In genomic region chr9:131824175-131824594, GRCh38 we compare ENCODE assay signal across 24 cellular contexts.
DNase-seq lines count a peak whose midpoint lies in the region; ATAC-seq, FAIRE-seq and TF ChIP-seq lines count a peak whose summit lies in the region.
"Had no signal": no experiment of that assay in that cellular context is flagged by ENCODE, and none has a peak within 500 bp of the region (broad histone marks: within the 10 kb centered on the region; RNA-seq: fewer than 3 reads in every experiment).

No MANE protein-coding gene starts in this region.

- CTCF ChIA-PET in A549 (lab: Yijun Ruan, JAX) (interaction anchor here (1.2 kb wide), 1 partner anchor 11 kb away, joined by 3 read pairs; no protein-coding TSS in a partner anchor), WTC11 (lab: Charles Lee) (interaction anchor here (0.5 to 1.4 kb wide), 2 partner anchors 13 to 435 kb away, joined by 3 to 5 read pairs; no protein-coding TSS in a partner anchor), Calu3 (lab: Charles Lee) (no interaction called here)

- no peak overlapping the region for H3K4me3 Mint-ChIP-seq in WTC11
- no peak overlapping the region for H3K4me3 Mint-ChIP-seq in Calu3 (ENCODE audit: low read depth, unreplicated experiment)
- H3K4me3 Mint-ChIP-seq in type B pancreatic cell: no peak overlapping the region
- H3K4me3 Mint-ChIP-seq: CD4-positive, alpha-beta T cell had no signal

- H3K4me2 ChIP-seq in A549: no peak overlapping the region
- H3K4me2 ChIP-seq: BLaER1 treated with 17β-estradiol and CSF1 and Interleukin-3, amounts not matched to agents 10 nM and 100 nM; PC-9 had no signal

- H3K4me1 ChIP-seq in A549: no peaks in the 10 kb centered on the region
- H3K4me1 ChIP-seq in neuron (ENCODE audit: insufficient read depth, low read length): peaks cover 13% of the 10 kb centered on the region
- no peaks in the 10 kb centered on the region for H3K4me1 ChIP-seq in tibial artery
- H3K4me1 ChIP-seq: BLaER1 treated with 17β-estradiol and CSF1 and Interleukin-3, amounts not matched to agents 10 nM and 100 nM had no signal

- intact Hi-C loops in tibial artery (cut with DNase I; ENCODE audit: low total_unique reads) (no loop called here), Calu3 (cut with micrococcal nuclease; ENCODE audit: unreplicated experiment) (no loop called here)

- H3K9me3 Mint-ChIP-seq in WTC11: no peaks in the 10 kb centered on the region
- H3K9me3 Mint-ChIP-seq in Calu3 (ENCODE audit: low read depth, unreplicated experiment): no peaks in the 10 kb centered on the region
- H3K9me3 Mint-ChIP-seq in type B pancreatic cell: no peaks in the 10 kb centered on the region
- H3K9me3 Mint-ChIP-seq: CD4-positive, alpha-beta T cell had no signal

- no peak for DNase-seq in A549 (ENCODE audit: low read depth in 1 of 2, low spot score in 1 of 2)
- DNase-seq in H7: peak; percentile 72
- DNase-seq in WTC11 (ENCODE audit: low spot score): no peak
- DNase-seq in tibial artery: no peak
- DNase-seq in Calu3: no peak
- DNase-seq in type B pancreatic cell (ENCODE audit: extremely low spot score, unreplicated experiment): no peak
- DNase-seq: AML-193; CD4-positive, alpha-beta T cell; GDM1; Kasumi-1; MV-4-11; NCI-H1105; NCI-H146; NCI-H1930; NCI-H446 treated with DMSO at 0.1 percent for 48 hours; NCI-H526; PC-9; RPMI8226; SHP77 had no signal

- H3K36me3 ChIP-seq in H7 (replicated peaks; ENCODE audit: control insufficient read depth, insufficient read depth, low read length): no peaks in the 10 kb centered on the region
- H3K36me3 ChIP-seq in neuron (ENCODE audit: insufficient read depth, low read length): no peaks in the 10 kb centered on the region
- H3K36me3 ChIP-seq in tibial artery: no peaks in the 10 kb centered on the region
- H3K36me3 ChIP-seq: BLaER1 treated with 17β-estradiol and CSF1 and Interleukin-3, amounts not matched to agents 10 nM and 100 nM had no signal

- TF ChIP-seq POLR2A in A549 (IDR thresholded peaks at IDR 0.05; ENCODE audit: low read length): no peak

- H3K36me3 Mint-ChIP-seq in WTC11: no peaks in the 10 kb centered on the region
- no peaks in the 10 kb centered on the region for H3K36me3 Mint-ChIP-seq in Calu3 (ENCODE audit: insufficient read depth, unreplicated experiment)
- H3K36me3 Mint-ChIP-seq in type B pancreatic cell: no peaks in the 10 kb centered on the region

- H3K4me3 ChIP-seq in A549 (no peak overlapping the region), H7 (ENCODE audit: insufficient read depth, low read depth, low read length) (no peak overlapping the region), neuron (ENCODE audit: low read length) (peak overlapping the region; percentile 16), tibial artery (no peak overlapping the region)
- H3K4me3 ChIP-seq: BLaER1 treated with 17β-estradiol and CSF1 and Interleukin-3, amounts not matched to agents 10 nM and 100 nM; GM12878; K562; PC-9 had no signal

- H3K4me1 Mint-ChIP-seq in WTC11 (peaks cover 10% of the 10 kb centered on the region; the same call in 1 of the 2 replicates), Calu3 (ENCODE audit: low read depth, unreplicated experiment) (no peaks in the 10 kb centered on the region), type B pancreatic cell (ENCODE audit: unreplicated experiment) (peaks cover 4% of the 10 kb centered on the region)

- FAIRE-seq in A549 (lab: Jason Lieb, UNC): no peak
- FAIRE-seq: A204.1, GM12878, K562 had no signal

- no peak for TF ChIP-seq RAD21 in A549 (conservative IDR thresholded peaks at IDR 0.05 in 1 of 2, IDR thresholded peaks at IDR 0.05 in 1 of 2)

- H3K27ac ChIP-seq in A549: no peak overlapping the region
- H3K27ac ChIP-seq in tibial artery: no peak overlapping the region
- H3K27ac ChIP-seq: BLaER1 treated with 17β-estradiol and CSF1 and Interleukin-3, amounts not matched to agents 10 nM and 100 nM; PC-9 had no signal

- no peaks in the 10 kb centered on the region for H3K27me3 ChIP-seq in H7 (ENCODE audit: control insufficient read depth, insufficient read depth, low read length)
- H3K27me3 ChIP-seq in neuron (ENCODE audit: insufficient read depth, low read length): peaks cover 17% of the 10 kb centered on the region
- H3K27me3 ChIP-seq in tibial artery: peaks cover 0 to 56% of the 10 kb centered on the region in 2 donors
- H3K27me3 ChIP-seq: BLaER1 treated with 17β-estradiol and CSF1 and Interleukin-3, amounts not matched to agents 10 nM and 100 nM had no signal

- peak; percentile 21 to 45; a peak in 4 of 6 replicates for ATAC-seq in A549
- peak; percentile 32; the same call in 1 of the 2 replicates for ATAC-seq in WTC11
- ATAC-seq: GM12878, K562 had no signal

- H3K27me3 Mint-ChIP-seq in WTC11 (ENCODE audit: low read depth) (0 out of 2 replicates have a peak, but pooled peaks cover 4% of the 10 kb centered on the region), Calu3 (ENCODE audit: unreplicated experiment) (peaks cover 94% of the 10 kb centered on the region), type B pancreatic cell (peaks cover 54% of the 10 kb centered on the region)

- TF ChIP-seq EP300 in A549 (IDR thresholded peaks at IDR 0.05): no peak

- POLR2A ChIA-PET in A549 (lab: Yijun Ruan, JAX): no interaction called here
- POLR2A ChIA-PET in WTC11 (lab: Charles Lee): no interaction called here

- BruUV-seq in Calu3 (replicated peaks; lab: Mats Ljungman, UMichigan): no TSS peak

- H3K27ac Mint-ChIP-seq in WTC11: no peak overlapping the region
- no peak overlapping the region for H3K27ac Mint-ChIP-seq in Calu3 (ENCODE audit: unreplicated experiment)
- H3K27ac Mint-ChIP-seq in type B pancreatic cell: no peak overlapping the region
- H3K27ac Mint-ChIP-seq: CD4-positive, alpha-beta T cell had no signal

- H3K9me3 ChIP-seq in A549 (no peaks in the 10 kb centered on the region), neuron (ENCODE audit: low read length) (peaks cover 2% of the 10 kb centered on the region), tibial artery (peaks cover 0 to 6% (median 0%) of the 10 kb centered on the region in 3 donors)

- 60% methylated on average over 16 of the region's 20 CpGs for WGBS in A549 (ENCODE audit: missing lambda C conversion rate)

- H2AFZ ChIP-seq in neuron (ENCODE audit: low read depth, low read length): no peak overlapping the region
- H2AFZ ChIP-seq: PC-9 had no signal

- TF ChIP-seq CTCF in A549 (IDR thresholded peaks at IDR 0.05) (no peak), WTC11 (IDR thresholded peaks at IDR 0.05) (no peak), tibial artery (IDR thresholded peaks at IDR 0.05) (no peak), Calu3 (IDR thresholded peaks at IDR 0.05; ENCODE audit: unreplicated experiment) (no peak), type B pancreatic cell (conservative IDR thresholded peaks at IDR 0.05) (no peak)

TF ChIP-seq in A549, 52 proteins besides CTCF, POLR2A, EP300 and RAD21:
- TF ChIP-seq, protein P1, sequence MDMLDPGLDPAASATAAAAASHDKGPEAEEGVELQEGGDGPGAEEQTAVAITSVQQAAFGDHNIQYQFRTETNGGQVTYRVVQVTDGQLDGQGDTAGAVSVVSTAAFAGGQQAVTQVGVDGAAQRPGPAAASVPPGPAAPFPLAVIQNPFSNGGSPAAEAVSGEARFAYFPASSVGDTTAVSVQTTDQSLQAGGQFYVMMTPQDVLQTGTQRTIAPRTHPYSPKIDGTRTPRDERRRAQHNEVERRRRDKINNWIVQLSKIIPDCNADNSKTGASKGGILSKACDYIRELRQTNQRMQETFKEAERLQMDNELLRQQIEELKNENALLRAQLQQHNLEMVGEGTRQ (IDR thresholded peaks at IDR 0.05): no peak
- TF ChIP-seq BHLHE40 (IDR thresholded peaks at IDR 0.05; ENCODE audit: low read depth, low read length): no peak
- TF ChIP-seq, protein P2, sequence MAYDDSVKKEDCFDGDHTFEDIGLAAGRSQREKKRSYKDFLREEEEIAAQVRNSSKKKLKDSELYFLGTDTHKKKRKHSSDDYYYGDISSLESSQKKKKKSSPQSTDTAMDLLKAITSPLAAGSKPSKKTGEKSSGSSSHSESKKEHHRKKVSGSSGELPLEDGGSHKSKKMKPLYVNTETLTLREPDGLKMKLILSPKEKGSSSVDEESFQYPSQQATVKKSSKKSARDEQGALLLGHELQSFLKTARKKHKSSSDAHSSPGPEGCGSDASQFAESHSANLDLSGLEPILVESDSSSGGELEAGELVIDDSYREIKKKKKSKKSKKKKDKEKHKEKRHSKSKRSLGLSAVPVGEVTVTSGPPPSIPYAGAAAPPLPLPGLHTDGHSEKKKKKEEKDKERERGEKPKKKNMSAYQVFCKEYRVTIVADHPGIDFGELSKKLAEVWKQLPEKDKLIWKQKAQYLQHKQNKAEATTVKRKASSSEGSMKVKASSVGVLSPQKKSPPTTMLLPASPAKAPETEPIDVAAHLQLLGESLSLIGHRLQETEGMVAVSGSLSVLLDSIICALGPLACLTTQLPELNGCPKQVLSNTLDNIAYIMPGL (CRISPR knock-in tag; IDR thresholded peaks at IDR 0.05; ENCODE audit: borderline replicate concordance): no peak
- TF ChIP-seq POLR2AphosphoS2 (conservative IDR thresholded peaks at IDR 0.05; ENCODE audit: low read length): no peak

TF ChIP-seq in WTC11, 78 proteins besides CTCF, POLR2A, EP300 and RAD21 (continues in another document):
- no peak for TF ChIP-seq MYBL2 (CRISPR knock-in tag; IDR thresholded peaks at IDR 0.05)
- no peak for TF ChIP-seq ELF4 (CRISPR knock-in tag; IDR thresholded peaks at IDR 0.05; ENCODE audit: low read depth)
- no peak for TF ChIP-seq SMAD4 (CRISPR knock-in tag; IDR thresholded peaks at IDR 0.05)
- no peak for TF ChIP-seq ZNF423 (CRISPR knock-in tag; IDR thresholded peaks at IDR 0.05)
- no peak for TF ChIP-seq ZNF317 (CRISPR knock-in tag; IDR thresholded peaks at IDR 0.05; ENCODE audit: borderline replicate concordance, low read depth)
- no peak for TF ChIP-seq ZNF232 (CRISPR knock-in tag; IDR thresholded peaks at IDR 0.05)
- no peak for TF ChIP-seq ESRRA (CRISPR knock-in tag; IDR thresholded peaks at IDR 0.05; ENCODE audit: borderline replicate concordance)
- no peak for TF ChIP-seq KAT7 (CRISPR knock-in tag; IDR thresholded peaks at IDR 0.05; ENCODE audit: borderline replicate concordance)
